In genomic region chr10:4051408-4052151, GRCh38 we compare ENCODE assay signal across 9 cellular contexts.
DNase-seq lines count a peak whose midpoint lies in the region; ATAC-seq, FAIRE-seq and TF ChIP-seq lines count a peak whose summit lies in the region.
"Had no signal": no experiment of that assay in that cellular context is flagged by ENCODE, and none has a peak within 500 bp of the region (broad histone marks: within the 10 kb centered on the region; RNA-seq: fewer than 3 reads in every experiment).

No MANE protein-coding gene starts in this region.

- FAIRE-seq in pancreas (lab: Jason Lieb, UNC) = peak; percentile 45

- H3K4me1 ChIP-seq in adrenal gland (replicated peaks in 1 of 2) = no peaks in the 10 kb centered on the region
- peaks cover 0 to 24% (median 13%) of the 10 kb centered on the region in 9 donors for H3K4me1 ChIP-seq in heart right ventricle
- H3K4me1 ChIP-seq in pancreas = no peaks in the 10 kb centered on the region

- no peak for TF ChIP-seq CTCF in AG04450 (IDR thresholded peaks at IDR 0.05; ENCODE audit: low read depth, low read length)
- no peak for TF ChIP-seq CTCF in adrenal gland (IDR thresholded peaks at IDR 0.05)
- no peak for TF ChIP-seq CTCF in heart right ventricle (IDR thresholded peaks at IDR 0.05)
- no peak for TF ChIP-seq CTCF in pancreas (IDR thresholded peaks at IDR 0.05)
- no peak for TF ChIP-seq CTCF in WERI-Rb-1 (IDR thresholded peaks at IDR 0.05; ENCODE audit: low read depth, low read length)

- no peak for TF ChIP-seq POLR2A in adrenal gland (IDR thresholded peaks at IDR 0.05)

- no peaks in the 10 kb centered on the region for H3K36me3 ChIP-seq in adrenal gland (replicated peaks in 1 of 2)
- no peaks in the 10 kb centered on the region for H3K36me3 ChIP-seq in heart right ventricle
- H3K36me3 ChIP-seq in pancreas = no peaks in the 10 kb centered on the region
- H3K36me3 ChIP-seq in WERI-Rb-1 = no peaks in the 10 kb centered on the region

- H3K9me3 ChIP-seq in AG04450 (ENCODE audit: control insufficient read depth, insufficient read depth, low read length) = no peaks in the 10 kb centered on the region
- no peaks in the 10 kb centered on the region for H3K9me3 ChIP-seq in adrenal gland (replicated peaks in 1 of 3)
- H3K9me3 ChIP-seq in heart right ventricle = no peaks in the 10 kb centered on the region
- H3K9me3 ChIP-seq in pancreas = no peaks in the 10 kb centered on the region
- H3K9me3 ChIP-seq in WERI-Rb-1 (ENCODE audit: severe bottlenecking) = no peaks in the 10 kb centered on the region

- H3K27me3 ChIP-seq in AG04450 (ENCODE audit: control insufficient read depth, insufficient read depth, low read length) (no peaks in the 10 kb centered on the region), adrenal gland (no peaks in the 10 kb centered on the region), heart right ventricle (no peaks in the 10 kb centered on the region), pancreas (no peaks in the 10 kb centered on the region), WERI-Rb-1 (ENCODE audit: insufficient read depth, low read depth, severe bottlenecking) (no peaks in the 10 kb centered on the region)

- peak overlapping the region; percentile 17 for H3K4me3 ChIP-seq in AG04450 (ENCODE audit: low read depth, low read length)
- peak overlapping the region in 2 of 4 donors; percentile 5 to 33 for H3K4me3 ChIP-seq in adrenal gland
- H3K4me3 ChIP-seq in heart right ventricle = peak overlapping the region in 9 of 10 donors; percentile 1 to 50 (median 40)
- peak overlapping the region in 2 of 4 donors; percentile 3 to 17 for H3K4me3 ChIP-seq in pancreas
- H3K4me3 ChIP-seq in WERI-Rb-1 (ENCODE audit: low read depth, low read length) = no peak overlapping the region

- WGBS in adrenal gland, 4 donors = 53 to 61% (median 57%) methylated on average over 13 of the region's 13 CpGs
- WGBS in heart right ventricle, 2 donors = 57 to 61% methylated on average over 13 of the region's 13 CpGs
- 52 to 60% methylated on average over 13 of the region's 13 CpGs for WGBS in pancreas, 2 donors

- H3K27ac ChIP-seq in AG04450 (ENCODE audit: low read depth, low read length) (no peak overlapping the region), adrenal gland (peak overlapping the region in 4 of 5 donors; percentile 25 to 80 (median 72)), heart right ventricle (peak overlapping the region; percentile 41 to 91 (median 79)), pancreas (peak overlapping the region in 3 of 4 donors; percentile 34 to 49 (median 48)), WERI-Rb-1 (no peak overlapping the region)

- DNase-seq in AG04450 (ENCODE audit: low read depth, low spot score) (no peak), adrenal gland (no peak), heart right ventricle (no peak), pancreas (no peak), DMS53 (lab: John Stamatoyannopoulos, UW) (no peak), WERI-Rb-1 (no peak), ureter (ENCODE audit: low spot score) (no peak), COLO668 (lab: John Stamatoyannopoulos, UW; ENCODE audit: unreplicated experiment) (no peak)
- DNase-seq: activated gamma-delta T cell treated with Interleukin-2 at 50 U/mL for 16 hours had no signal

- ATAC-seq in heart right ventricle = peak; percentile 51 to 63 (median 56)
- ATAC-seq in pancreas = peak in 2 of 4 donors; percentile 18 to 24

- intact Hi-C loops in adrenal gland (cut with DNase I) = no loop called here
- intact Hi-C loops in heart right ventricle (cut with DNase I) = no loop called here
- intact Hi-C loops in pancreas (cut with DNase I) = no loop called here

- CTCF ChIA-PET in AG04450 (lab: Charles Lee) = interaction anchor here (0.7 kb wide), 1 partner anchor 317 kb away, joined by 5 read pairs; no protein-coding TSS in a partner anchor

- POLR2A ChIA-PET in AG04450 (lab: Yijun Ruan, JAX) = interaction anchor here (0.6 to 1.0 kb wide), 3 partner anchors 145 to 266 kb away, joined by 3 to 4 read pairs (median 3); partner anchors contain the start of gene KLF6

Comparison
In these comparisons a context has a peak if more than half of its experiments do, and no peak if none do; other contexts are left out.
1. H3K27ac ChIP-seq: peak in adrenal gland (4 of 5), heart right ventricle (10 of 10) and pancreas (3 of 4); none in AG04450 (single experiment) and WERI-Rb-1 (single experiment).